ENCODE assay signal across 8 cellular contexts in the genomic region with DNA sequence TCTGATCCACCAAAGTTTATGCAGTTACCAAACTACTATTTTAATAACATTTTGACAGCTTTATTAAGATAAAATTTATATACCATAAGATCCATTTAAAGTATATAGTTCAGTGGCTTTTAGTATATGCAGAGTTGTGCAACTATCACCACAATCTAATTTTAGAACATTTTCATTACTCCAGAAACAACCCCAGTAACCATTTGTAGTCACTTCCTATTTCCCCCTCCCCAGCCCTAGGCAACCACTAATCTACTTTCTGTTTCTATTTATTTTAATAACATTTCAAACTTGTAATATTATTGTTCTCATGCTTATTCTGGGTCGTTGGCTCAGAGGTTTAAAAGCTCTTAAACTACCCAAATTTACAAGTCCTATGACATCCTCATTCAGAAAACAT. TPM values are rescaled to one million over a fixed set of nuclear protein-coding genes. Genes with fewer than 3 reads are reported as not detected.
DNase-seq lines count a peak whose midpoint lies in the region; ATAC-seq lines count a peak whose summit lies in the region.

No MANE protein-coding gene starts in this region.

- DNase-seq in LHCN-M2 (ENCODE audit: low read depth) (peak; percentile 12), fibroblast of peridontal ligament (ENCODE audit: extremely low read depth) (peak; percentile 52), cerebellum (ENCODE audit: low spot score) (no peak), midbrain (lab: John Stamatoyannopoulos, UW) (no peak), mucosa of gallbladder (ENCODE audit: low spot score) (no peak)
- no peak for DNase-seq in effector CD4-positive, alpha-beta T cell

- ATAC-seq in GM18499 (IDR thresholded peaks at IDR 0.05; ENCODE audit: insufficient read depth, unreplicated experiment) (peak; percentile 76), GM21737 (IDR thresholded peaks at IDR 0.05; ENCODE audit: unreplicated experiment) (peak; percentile 84)

RNA-seq across cellular contexts. Expression of a gene that starts 18.3 kb away (rescaled TPM):
- 30.5 and 37.6 TPM in 2 replicates for total RNA-seq in LHCN-M2 (2014; rRNA removed)
- polyA plus RNA-seq in LHCN-M2 (2012), result 10.5 TPM
- total RNA-seq in cerebellum, result 48.0 TPM
- 57.7 TPM for total RNA-seq in mucosa of gallbladder

Comparison
In these comparisons a context has a peak if more than half of its experiments do, and no peak if none do; other contexts are left out.
1. DNase-seq: peak in LHCN-M2 (single experiment) and fibroblast of peridontal ligament (single experiment); none in effector CD4-positive, alpha-beta T cell (single experiment), cerebellum (single experiment), midbrain (single experiment) and mucosa of gallbladder (single experiment).